1 cellular context compared by ENCODE assay signal in genomic region chr4:151760713-151761661, GRCh38.
TF ChIP-seq lines count a peak whose summit lies in the region.

A gene with protein sequence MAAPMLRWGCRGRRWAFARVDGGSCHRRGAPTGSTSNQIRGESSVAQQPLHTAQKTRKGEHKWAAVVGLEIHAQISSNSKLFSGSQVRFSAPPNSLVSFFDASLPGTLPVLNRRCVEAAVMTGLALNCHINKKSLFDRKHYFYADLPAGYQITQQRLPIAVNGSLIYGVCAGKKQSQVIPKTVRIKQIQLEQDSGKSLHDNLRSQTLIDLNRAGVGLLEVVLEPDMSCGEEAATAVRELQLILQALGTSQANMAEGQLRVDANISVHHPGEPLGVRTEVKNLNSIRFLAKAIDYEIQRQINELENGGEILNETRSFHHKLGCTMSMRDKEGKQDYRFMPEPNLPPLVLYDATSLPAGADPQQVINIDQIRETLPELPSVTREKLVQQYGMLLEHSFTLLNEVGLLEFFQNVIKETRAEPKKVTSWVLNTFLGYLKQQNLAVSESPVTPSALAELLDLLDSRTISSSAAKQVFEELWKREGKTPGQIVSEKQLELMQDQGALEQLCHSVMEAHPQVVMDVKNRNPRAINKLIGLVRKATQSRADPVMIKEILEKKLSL (minus strand): TSS chr4:151761007. CDS start chr4:151760982, 25 bp downstream.

TF ChIP-seq in K562, 482 proteins besides CTCF, POLR2A, EP300 and RAD21 (continued from another document and continues in another):
- TF ChIP-seq MAX (CRISPR knock-in tag; IDR thresholded peaks at IDR 0.05) (peak; percentile 65; the same call in 1 of the 2 replicates), TBP (optimal IDR thresholded peaks at IDR 0.05; ENCODE audit: low read depth, low read length) (peak; percentile 95), BMI1 (IDR thresholded peaks at IDR 0.05; ENCODE audit: low read length) (no peak), HNRNPL (IDR thresholded peaks at IDR 0.05; ENCODE audit: low read depth, low read length) (no peak), POLR2B (IDR thresholded peaks at IDR 0.05; ENCODE audit: low read depth, partially characterized antibody) (peak; percentile 43), E2F8 (IDR thresholded peaks at IDR 0.05; ENCODE audit: low read depth, partially characterized antibody) (no peak), ZNF133 (CRISPR knock-in tag; IDR thresholded peaks at IDR 0.05) (no peak), ZNF75A (CRISPR knock-in tag; IDR thresholded peaks at IDR 0.05) (no peak), ZNF408 (CRISPR knock-in tag; IDR thresholded peaks at IDR 0.05; ENCODE audit: low read depth) (no peak), TAF9B (IDR thresholded peaks at IDR 0.05; ENCODE audit: partially characterized antibody) (peak; percentile 59), ZC3H8 (IDR thresholded peaks at IDR 0.05) (no peak), MED1 (CRISPR knock-in tag; IDR thresholded peaks at IDR 0.05; ENCODE audit: borderline replicate concordance) (no peak), MECOM (CRISPR knock-in tag; IDR thresholded peaks at IDR 0.05) (no peak), RBFOX2 (IDR thresholded peaks at IDR 0.05; ENCODE audit: low read depth, low read length) (peak; percentile 90), TAF1 (IDR thresholded peaks at IDR 0.05; ENCODE audit: control insufficient read depth, extremely low read depth, insufficient read depth, low read length, severe bottlenecking) (peak; percentile 87), ARNT (IDR thresholded peaks at IDR 0.05) (peak; percentile 29 to 54; a peak in 1 of 4 replicates), BHLHE40 (IDR thresholded peaks at IDR 0.05; ENCODE audit: low read length) (0 out of 2 replicates have a peak, but pooled peaks have one; percentile 27), FOXO4 (CRISPR knock-in tag; IDR thresholded peaks at IDR 0.05) (no peak), ZBTB40 (IDR thresholded peaks at IDR 0.05) (peak; percentile 94), ZBTB40 (CRISPR knock-in tag; IDR thresholded peaks at IDR 0.05) (no peak), NFXL1 (CRISPR knock-in tag; IDR thresholded peaks at IDR 0.05) (no peak), ATF1 (CRISPR knock-in tag; IDR thresholded peaks at IDR 0.05) (no peak), ATF1 (tag; IDR thresholded peaks at IDR 0.05) (peak; percentile 79), DNMT1 (IDR thresholded peaks at IDR 0.05) (no peak), ZNF717 (CRISPR knock-in tag; IDR thresholded peaks at IDR 0.05) (no peak), GABPA (tag; conservative IDR thresholded peaks at IDR 0.05; ENCODE audit: low read depth) (peak; percentile 96)
- TF ChIP-seq, protein P1, sequence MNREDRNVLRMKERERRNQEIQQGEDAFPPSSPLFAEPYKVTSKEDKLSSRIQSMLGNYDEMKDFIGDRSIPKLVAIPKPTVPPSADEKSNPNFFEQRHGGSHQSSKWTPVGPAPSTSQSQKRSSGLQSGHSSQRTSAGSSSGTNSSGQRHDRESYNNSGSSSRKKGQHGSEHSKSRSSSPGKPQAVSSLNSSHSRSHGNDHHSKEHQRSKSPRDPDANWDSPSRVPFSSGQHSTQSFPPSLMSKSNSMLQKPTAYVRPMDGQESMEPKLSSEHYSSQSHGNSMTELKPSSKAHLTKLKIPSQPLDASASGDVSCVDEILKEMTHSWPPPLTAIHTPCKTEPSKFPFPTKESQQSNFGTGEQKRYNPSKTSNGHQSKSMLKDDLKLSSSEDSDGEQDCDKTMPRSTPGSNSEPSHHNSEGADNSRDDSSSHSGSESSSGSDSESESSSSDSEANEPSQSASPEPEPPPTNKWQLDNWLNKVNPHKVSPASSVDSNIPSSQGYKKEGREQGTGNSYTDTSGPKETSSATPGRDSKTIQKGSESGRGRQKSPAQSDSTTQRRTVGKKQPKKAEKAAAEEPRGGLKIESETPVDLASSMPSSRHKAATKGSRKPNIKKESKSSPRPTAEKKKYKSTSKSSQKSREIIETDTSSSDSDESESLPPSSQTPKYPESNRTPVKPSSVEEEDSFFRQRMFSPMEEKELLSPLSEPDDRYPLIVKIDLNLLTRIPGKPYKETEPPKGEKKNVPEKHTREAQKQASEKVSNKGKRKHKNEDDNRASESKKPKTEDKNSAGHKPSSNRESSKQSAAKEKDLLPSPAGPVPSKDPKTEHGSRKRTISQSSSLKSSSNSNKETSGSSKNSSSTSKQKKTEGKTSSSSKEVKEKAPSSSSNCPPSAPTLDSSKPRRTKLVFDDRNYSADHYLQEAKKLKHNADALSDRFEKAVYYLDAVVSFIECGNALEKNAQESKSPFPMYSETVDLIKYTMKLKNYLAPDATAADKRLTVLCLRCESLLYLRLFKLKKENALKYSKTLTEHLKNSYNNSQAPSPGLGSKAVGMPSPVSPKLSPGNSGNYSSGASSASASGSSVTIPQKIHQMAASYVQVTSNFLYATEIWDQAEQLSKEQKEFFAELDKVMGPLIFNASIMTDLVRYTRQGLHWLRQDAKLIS (CRISPR knock-in tag; IDR thresholded peaks at IDR 0.05) = peak; percentile 71; the same call in 1 of the 2 replicates
- TF ChIP-seq, protein P2, sequence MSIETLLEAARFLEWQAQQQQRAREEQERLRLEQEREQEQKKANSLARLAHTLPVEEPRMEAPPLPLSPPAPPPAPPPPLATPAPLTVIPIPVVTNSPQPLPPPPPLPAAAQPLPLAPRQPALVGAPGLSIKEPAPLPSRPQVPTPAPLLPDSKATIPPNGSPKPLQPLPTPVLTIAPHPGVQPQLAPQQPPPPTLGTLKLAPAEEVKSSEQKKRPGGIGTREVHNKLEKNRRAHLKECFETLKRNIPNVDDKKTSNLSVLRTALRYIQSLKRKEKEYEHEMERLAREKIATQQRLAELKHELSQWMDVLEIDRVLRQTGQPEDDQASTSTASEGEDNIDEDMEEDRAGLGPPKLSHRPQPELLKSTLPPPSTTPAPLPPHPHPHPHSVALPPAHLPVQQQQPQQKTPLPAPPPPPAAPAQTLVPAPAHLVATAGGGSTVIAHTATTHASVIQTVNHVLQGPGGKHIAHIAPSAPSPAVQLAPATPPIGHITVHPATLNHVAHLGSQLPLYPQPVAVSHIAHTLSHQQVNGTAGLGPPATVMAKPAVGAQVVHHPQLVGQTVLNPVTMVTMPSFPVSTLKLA (conservative IDR thresholded peaks at IDR 0.05) = peak; percentile 72 to 93; a peak in 3 of 4 replicates
- TF ChIP-seq, protein P3, sequence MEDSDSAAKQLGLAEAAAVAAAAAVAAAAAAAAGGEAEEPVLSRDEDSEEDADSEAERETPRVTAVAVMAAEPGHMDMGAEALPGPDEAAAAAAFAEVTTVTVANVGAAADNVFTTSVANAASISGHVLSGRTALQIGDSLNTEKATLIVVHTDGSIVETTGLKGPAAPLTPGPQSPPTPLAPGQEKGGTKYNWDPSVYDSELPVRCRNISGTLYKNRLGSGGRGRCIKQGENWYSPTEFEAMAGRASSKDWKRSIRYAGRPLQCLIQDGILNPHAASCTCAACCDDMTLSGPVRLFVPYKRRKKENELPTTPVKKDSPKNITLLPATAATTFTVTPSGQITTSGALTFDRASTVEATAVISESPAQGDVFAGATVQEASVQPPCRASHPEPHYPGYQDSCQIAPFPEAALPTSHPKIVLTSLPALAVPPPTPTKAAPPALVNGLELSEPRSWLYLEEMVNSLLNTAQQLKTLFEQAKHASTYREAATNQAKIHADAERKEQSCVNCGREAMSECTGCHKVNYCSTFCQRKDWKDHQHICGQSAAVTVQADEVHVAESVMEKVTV (CRISPR knock-in tag; IDR thresholded peaks at IDR 0.05) = no peak
- TF ChIP-seq, protein P4, sequence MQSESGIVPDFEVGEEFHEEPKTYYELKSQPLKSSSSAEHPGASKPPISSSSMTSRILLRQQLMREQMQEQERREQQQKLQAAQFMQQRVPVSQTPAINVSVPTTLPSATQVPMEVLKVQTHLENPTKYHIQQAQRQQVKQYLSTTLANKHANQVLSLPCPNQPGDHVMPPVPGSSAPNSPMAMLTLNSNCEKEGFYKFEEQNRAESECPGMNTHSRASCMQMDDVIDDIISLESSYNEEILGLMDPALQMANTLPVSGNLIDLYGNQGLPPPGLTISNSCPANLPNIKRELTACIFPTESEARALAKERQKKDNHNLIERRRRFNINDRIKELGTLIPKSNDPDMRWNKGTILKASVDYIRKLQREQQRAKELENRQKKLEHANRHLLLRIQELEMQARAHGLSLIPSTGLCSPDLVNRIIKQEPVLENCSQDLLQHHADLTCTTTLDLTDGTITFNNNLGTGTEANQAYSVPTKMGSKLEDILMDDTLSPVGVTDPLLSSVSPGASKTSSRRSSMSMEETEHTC (IDR thresholded peaks at IDR 0.05) = no peak
